27 cellular contexts compared by ENCODE assay signal in genomic region chr6:143215785-143216184, GRCh38.
"Had no signal": no experiment of that assay in that cellular context is flagged by ENCODE, and none has a peak within 500 bp of the region (broad histone marks: within the 10 kb centered on the region; RNA-seq: fewer than 3 reads in every experiment).

No MANE protein-coding gene starts in this region.

- H3K27me3 ChIP-seq: adrenal gland, body of pancreas had no signal

- DNase-seq: activated CD4-positive, alpha-beta memory T cell treated with anti-CD3 and anti-CD28 coated beads for 36 hours; activated CD4-positive, alpha-beta T cell treated with anti-CD3 and anti-CD28 coated beads for 36 hours; activated CD4-positive, alpha-beta T cell treated with anti-CD3 and anti-CD28 coated beads, Interleukin-2, amount 10 ng/mL, durations not matched to agents 24 days and 14 days; activated CD4-positive, CD25-positive, alpha-beta regulatory T cell; activated CD4-positive, CD25-positive, alpha-beta regulatory T cell treated with anti-CD3 and anti-CD28 coated beads, Interleukin-2, amount 50 U/mL, for 72 hours; activated CD8-positive, alpha-beta memory T cell treated with anti-CD3 and anti-CD28 coated beads, Interleukin-2, amount 10 ng/mL, durations not matched to agents 7 days and 5 days; activated CD8-positive, alpha-beta memory T cell treated with anti-CD3 and anti-CD28 coated beads, Interleukin-2, amount 50 U/mL, for 4 hours; activated CD8-positive, alpha-beta T cell treated with anti-CD3 and anti-CD28 coated beads, Interleukin-2, amount 10 ng/mL, durations not matched to agents 7 days and 5 days; activated effector memory CD4-positive, alpha-beta T cell treated with anti-CD3 and anti-CD28 coated beads, Interleukin-2, amount 50 U/mL, for 16 hours; activated naive CD4-positive, alpha-beta T cell treated with anti-CD3 and anti-CD28 coated beads for 36 hours; activated naive CD8-positive, alpha-beta T cell treated with anti-CD3 and anti-CD28 coated beads for 36 hours; activated naive CD8-positive, alpha-beta T cell treated with anti-CD3 and anti-CD28 coated beads, Interleukin-2, amount 50 U/mL, for 24 hours; activated T-cell treated with anti-CD3 and anti-CD28 coated beads, Interleukin-2, amount 50 U/mL, for 1 hour; activated T-cell treated with anti-CD3 and anti-CD28 coated beads, Interleukin-2, amount 50 U/mL, for 48 hours; adrenal gland; amygdala; aorta; body of pancreas; caudate nucleus; cortex of kidney; dermis blood vessel endothelial cell; effector CD4-positive, alpha-beta T cell; effector memory CD8-positive, alpha-beta T cell; foreskin fibroblast; glutamatergic neuron; T-helper 2 cell had no signal

- H3K36me3 ChIP-seq: adrenal gland had no signal

- H3K4me1 ChIP-seq: adrenal gland, body of pancreas had no signal

- H3K27ac ChIP-seq: adrenal gland, body of pancreas, epithelial cell of prostate had no signal

- H3K9me3 ChIP-seq: adrenal gland, body of pancreas had no signal

- ATAC-seq: activated CD4-positive, alpha-beta T cell treated with anti-CD3 and anti-CD28 coated beads for 36 hours; activated CD8-positive, alpha-beta memory T cell treated with anti-CD3 and anti-CD28 coated beads, Interleukin-2, amount 10 ng/mL, durations not matched to agents 7 days and 5 days; activated CD8-positive, alpha-beta T cell treated with anti-CD3 and anti-CD28 coated beads, Interleukin-2, amount 10 ng/mL, durations not matched to agents 7 days and 5 days; activated naive CD8-positive, alpha-beta T cell treated with anti-CD3 and anti-CD28 coated beads, Interleukin-2, amount 50 U/mL, for 24 hours; body of pancreas; effector memory CD8-positive, alpha-beta T cell had no signal

- H3K4me3 ChIP-seq: adrenal gland, body of pancreas had no signal
